In genomic region chr10:111677747-111678146, GRCh38 we compare ENCODE assay signal across 29 cellular contexts.
DNase-seq lines count a peak whose midpoint lies in the region; ATAC-seq, FAIRE-seq and TF ChIP-seq lines count a peak whose summit lies in the region.
"Had no signal": no experiment of that assay in that cellular context is flagged by ENCODE, and none has a peak within 500 bp of the region (broad histone marks: within the 10 kb centered on the region; RNA-seq: fewer than 3 reads in every experiment).

No MANE protein-coding gene starts in this region.

- TF ChIP-seq POLR2A in A549 (IDR thresholded peaks at IDR 0.05; ENCODE audit: low read length): no peak

- CTCF ChIA-PET in A549 (lab: Yijun Ruan, JAX): no interaction called here

- no peaks in the 10 kb centered on the region for H3K4me1 ChIP-seq in A549
- H3K4me1 ChIP-seq: colonic mucosa, foreskin keratinocyte, lower lobe of right lung had no signal

- intact Hi-C loops in Right ventricle myocardium superior (cut with DNase I): no loop called here

- no peak for FAIRE-seq in A549 (lab: Jason Lieb, UNC)
- FAIRE-seq in frontal cortex (lab: Jason Lieb, UNC): peak; percentile 15
- FAIRE-seq: TTC549 had no signal

- TF ChIP-seq CTCF in A549 (IDR thresholded peaks at IDR 0.05): no peak

- no peak for TF ChIP-seq RAD21 in A549 (conservative IDR thresholded peaks at IDR 0.05 in 1 of 2, IDR thresholded peaks at IDR 0.05 in 1 of 2)

- no peak for TF ChIP-seq EP300 in A549 (IDR thresholded peaks at IDR 0.05)

- no peak overlapping the region for H3K4me3 ChIP-seq in A549
- H3K4me3 ChIP-seq: colonic mucosa, lower lobe of right lung had no signal

- no peaks in the 10 kb centered on the region for H3K9me3 ChIP-seq in A549
- H3K9me3 ChIP-seq: colonic mucosa, lower lobe of right lung had no signal

- WGBS in A549 (ENCODE audit: missing lambda C conversion rate): 16% methylated on average over 1 of the region's 1 CpG

- POLR2A ChIA-PET in A549 (lab: Yijun Ruan, JAX): no interaction called here

- ATAC-seq in A549 (no peak), Right ventricle myocardium superior (ENCODE audit: poor library complexity) (no peak), HG02588 (IDR thresholded peaks at IDR 0.05; ENCODE audit: unreplicated experiment) (no peak)
- ATAC-seq: activated naive CD4-positive, alpha-beta T cell treated with anti-CD3 and anti-CD28 coated beads, Interleukin-2, amount 50 U/mL, for 72 hours; CD8-positive, alpha-beta T cell; foreskin keratinocyte; HCT116; lower lobe of right lung; natural killer cell; stimulated activated naive B cell treated with anti-CD40 and anti-IgM and Interleukin-4, amounts not matched to agents 10 μg/mL and 1 μg/mL and 100 μg/mL, for 72 hours had no signal

- no peak overlapping the region for H3K27ac ChIP-seq in A549
- H3K27ac ChIP-seq: colonic mucosa, epithelial cell of prostate, foreskin keratinocyte, lower lobe of right lung had no signal

- no peak for DNase-seq in A549 (ENCODE audit: low read depth in 1 of 2, low spot score in 1 of 2)
- peak; percentile 56 for DNase-seq in GM03348 (ENCODE audit: low spot score)
- peak; percentile 37 for DNase-seq in astrocyte of the hippocampus (ENCODE audit: low read depth, low spot score)
- DNase-seq in frontal cortex (ENCODE audit: low spot score in 2 of 2): peak in 1 of 2 donors; percentile 7
- no peak for DNase-seq in hippocampal formation (lab: John Stamatoyannopoulos, UW)
- no peak for DNase-seq in Right ventricle myocardium superior
- no peak for DNase-seq in mucosa of gallbladder (ENCODE audit: low spot score)
- DNase-seq: activated CD4-positive, alpha-beta T cell treated with anti-CD3 and anti-CD28 coated beads, Interleukin-2, amount 50 U/mL, for 1 hour; activated CD4-positive, CD25-positive, alpha-beta regulatory T cell; activated effector memory CD4-positive, alpha-beta T cell treated with Interleukin-2 at 50 U/mL for 16 hours; activated T-cell treated with anti-CD3 and anti-CD28 coated beads, Interleukin-2, amount 50 U/mL, for 1 hour; amygdala; CD8-positive, alpha-beta T cell; colonic mucosa; effector CD8-positive, alpha-beta T cell; foreskin keratinocyte; IMR-90; lower lobe of right lung; natural killer cell; NCI-H1694; NCI-H82; occipital lobe; RPMI8226; stimulated activated naive B cell treated with anti-CD40 and anti-IgM and Interleukin-4, amounts not matched to agents 10 μg/mL and 1 μg/mL and 100 μg/mL, for 72 hours had no signal

- no peak overlapping the region for H3K4me2 ChIP-seq in A549

TF ChIP-seq in A549, 52 proteins besides CTCF, POLR2A, EP300 and RAD21:
- TF ChIP-seq GATA3 (IDR thresholded peaks at IDR 0.05; ENCODE audit: borderline replicate concordance): no peak
- no peak for TF ChIP-seq REST (IDR thresholded peaks at IDR 0.05)
- no peak for TF ChIP-seq FOSL2 (IDR thresholded peaks at IDR 0.05)
- TF ChIP-seq FOSL2 (CRISPR knock-in tag; IDR thresholded peaks at IDR 0.05): peak; percentile 8; the same call in 1 of the 2 replicates

Comparison
In these comparisons a context has a peak if more than half of its experiments do, and no peak if none do; other contexts are left out.
1. DNase-seq: peak in GM03348 (single experiment) and astrocyte of the hippocampus (single experiment); none in A549 (0 of 2), hippocampal formation (0 of 2), Right ventricle myocardium superior (single experiment) and mucosa of gallbladder (single experiment).